Comparison of ENCODE assay signal across 8 cellular contexts in the genomic region with DNA sequence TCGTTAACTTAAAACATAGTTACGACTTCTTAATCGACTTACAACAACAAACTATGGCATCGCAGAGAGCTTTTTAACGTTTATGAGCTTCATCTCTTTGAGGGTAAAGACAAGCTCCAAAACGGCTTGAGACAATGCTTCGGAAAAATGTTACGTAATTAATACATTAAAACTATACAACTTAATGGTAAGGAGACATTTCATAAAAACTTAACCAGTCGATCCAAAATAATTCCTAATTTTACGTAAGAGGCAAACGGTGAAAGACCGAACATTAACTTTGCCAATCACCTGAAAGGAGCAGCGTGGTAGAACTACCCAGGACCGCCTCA. TPM values are rescaled to one million over a fixed set of nuclear protein-coding genes. Genes with fewer than 3 reads are reported as not detected.
A peak's percentile ranks its signal among the peaks of the same experiment; 100 is the strongest.
DNase-seq lines count a peak whose midpoint lies in the region; ATAC-seq, FAIRE-seq and TF ChIP-seq lines count a peak whose summit lies in the region.

No MANE protein-coding gene starts in this region.

- H3K9ac ChIP-seq in kidney (ENCODE audit: low read length in 2 of 2): peak overlapping the region; percentile 94 to 99

- TF ChIP-seq POLR2A in suprapubic skin (IDR thresholded peaks at IDR 0.05): no peak

- peaks cover 22% of the 10 kb centered on the region for H3K36me3 Mint-ChIP-seq in activated CD4-positive, alpha-beta T cell treated with anti-CD3 and anti-CD28 coated beads, Interleukin-2, amount 10 ng/mL, durations not matched to agents 24 days and 14 days (ENCODE audit: low read depth)
- H3K36me3 Mint-ChIP-seq in activated naive CD8-positive, alpha-beta T cell treated with anti-CD3 and anti-CD28 coated beads for 36 hours: peaks cover 27% of the 10 kb centered on the region

- intact Hi-C loops in activated CD4-positive, alpha-beta T cell treated with anti-CD3 and anti-CD28 coated beads, Interleukin-2, amount 10 ng/mL, durations not matched to agents 24 days and 14 days (cut with micrococcal nuclease): loop anchor here (1.0 to 10.0 kb wide), 11 partner anchors 9 to 773 kb away; a partner anchor contains a TSS
- intact Hi-C loops in kidney (cut with DNase I): no loop called here

- peak overlapping the region; percentile 100 for H3K27ac ChIP-seq in kidney (ENCODE audit: low read depth in 2 of 2, low read length in 2 of 2)
- peak overlapping the region; percentile 99 for H3K27ac ChIP-seq in suprapubic skin

- H3K4me3 Mint-ChIP-seq in activated CD4-positive, alpha-beta T cell treated with anti-CD3 and anti-CD28 coated beads, Interleukin-2, amount 10 ng/mL, durations not matched to agents 24 days and 14 days: peak overlapping the region; percentile 89
- peak overlapping the region; percentile 88 for H3K4me3 Mint-ChIP-seq in activated naive CD8-positive, alpha-beta T cell treated with anti-CD3 and anti-CD28 coated beads for 36 hours

- H3K4me3 ChIP-seq in kidney (ENCODE audit: low read length in 2 of 2) (peak overlapping the region; percentile 88 to 99), suprapubic skin (peak overlapping the region; percentile 95)

- H3K27me3 ChIP-seq in suprapubic skin: no peaks in the 10 kb centered on the region

- H3K36me3 ChIP-seq in kidney (ENCODE audit: control insufficient read depth in 1 of 2, insufficient read depth in 2 of 2, low read length in 2 of 2): no peaks in the 10 kb centered on the region
- H3K36me3 ChIP-seq in suprapubic skin: no peaks in the 10 kb centered on the region

- no peaks in the 10 kb centered on the region for H3K9me3 Mint-ChIP-seq in activated CD4-positive, alpha-beta T cell treated with anti-CD3 and anti-CD28 coated beads, Interleukin-2, amount 10 ng/mL, durations not matched to agents 24 days and 14 days
- no peaks in the 10 kb centered on the region for H3K9me3 Mint-ChIP-seq in activated naive CD8-positive, alpha-beta T cell treated with anti-CD3 and anti-CD28 coated beads for 36 hours

- TF ChIP-seq EP300 in suprapubic skin (IDR thresholded peaks at IDR 0.05): no peak

- H3K9me3 ChIP-seq in kidney (ENCODE audit: control insufficient read depth in 1 of 2, low read length in 2 of 2) (no peaks in the 10 kb centered on the region), suprapubic skin (no peaks in the 10 kb centered on the region)

- H3K4me1 Mint-ChIP-seq in activated CD4-positive, alpha-beta T cell treated with anti-CD3 and anti-CD28 coated beads, Interleukin-2, amount 10 ng/mL, durations not matched to agents 24 days and 14 days: peaks cover 62% of the 10 kb centered on the region
- peaks cover 68% of the 10 kb centered on the region for H3K4me1 Mint-ChIP-seq in activated naive CD8-positive, alpha-beta T cell treated with anti-CD3 and anti-CD28 coated beads for 36 hours

- FAIRE-seq in kidney (lab: Jason Lieb, UNC): peak; percentile 73

- no peaks in the 10 kb centered on the region for H3K27me3 Mint-ChIP-seq in activated CD4-positive, alpha-beta T cell treated with anti-CD3 and anti-CD28 coated beads, Interleukin-2, amount 10 ng/mL, durations not matched to agents 24 days and 14 days
- peaks cover 4% of the 10 kb centered on the region for H3K27me3 Mint-ChIP-seq in activated naive CD8-positive, alpha-beta T cell treated with anti-CD3 and anti-CD28 coated beads for 36 hours

- DNase-seq in activated CD4-positive, alpha-beta T cell treated with anti-CD3 and anti-CD28 coated beads, Interleukin-2, amount 10 ng/mL, durations not matched to agents 24 days and 14 days: no peak
- DNase-seq in activated CD4-positive, alpha-beta T cell treated with anti-CD3 and anti-CD28 coated beads, Interleukin-2, amount 50 U/mL, for 4 hours: no peak
- no peak for DNase-seq in activated naive CD8-positive, alpha-beta T cell treated with anti-CD3 and anti-CD28 coated beads for 36 hours
- DNase-seq in kidney (no peak), suprapubic skin (ENCODE audit: low spot score in 2 of 2) (no peak)
- no peak for DNase-seq in stimulated activated naive CD4-positive, alpha-beta T cell treated with Interleukin-2 at 50 U/mL for 16 hours (lab: John Stamatoyannopoulos, UW)

- peaks cover 7 to 21% of the 10 kb centered on the region in 2 donors for H3K4me1 ChIP-seq in kidney (ENCODE audit: control insufficient read depth in 1 of 2, insufficient read depth in 1 of 2, low read depth in 1 of 2, low read length in 2 of 2)
- H3K4me1 ChIP-seq in suprapubic skin: peaks cover 73% of the 10 kb centered on the region

- under 1% methylated on average over 14 of the region's 14 CpGs for WGBS in suprapubic skin

- TF ChIP-seq CTCF in kidney (IDR thresholded peaks at IDR 0.05; ENCODE audit: borderline replicate concordance, extremely low read depth, insufficient read depth): no peak
- TF ChIP-seq CTCF in suprapubic skin (IDR thresholded peaks at IDR 0.05): no peak

- no peak for ATAC-seq in HG03469 (IDR thresholded peaks at IDR 0.05; ENCODE audit: unreplicated experiment)
- ATAC-seq in GM21737 (IDR thresholded peaks at IDR 0.05; ENCODE audit: unreplicated experiment): no peak

- peak overlapping the region; percentile 99 for H3K27ac Mint-ChIP-seq in activated CD4-positive, alpha-beta T cell treated with anti-CD3 and anti-CD28 coated beads, Interleukin-2, amount 10 ng/mL, durations not matched to agents 24 days and 14 days
- peak overlapping the region; percentile 100 for H3K27ac Mint-ChIP-seq in activated naive CD8-positive, alpha-beta T cell treated with anti-CD3 and anti-CD28 coated beads for 36 hours

RNA-seq across cellular contexts. Expression of a gene that starts 1.1 kb away (rescaled TPM):
- 152 and 153 TPM in 2 replicates for total RNA-seq in activated CD4-positive, alpha-beta T cell treated with anti-CD3 and anti-CD28 coated beads, Interleukin-2, amount 10 ng/mL, durations not matched to agents 24 days and 14 days
- total RNA-seq in activated naive CD8-positive, alpha-beta T cell treated with anti-CD3 and anti-CD28 coated beads for 36 hours: 100 to 1,000 TPM; 199 to 200 TPM
- total RNA-seq in kidney (101 TPM), suprapubic skin (100 to 1,000 TPM in 3 of 4 donors, 10 to 100 TPM in 1; 87.3 to 184 (median 128) TPM)
- polyA plus RNA-seq in kidney (ENCODE audit: insufficient read depth, low read depth, low replicate concordance): 45.4 TPM

RNA-seq across cellular contexts. Expression of a gene that starts 1.9 kb away (rescaled TPM):
- 38.1 and 38.5 TPM in 2 replicates for total RNA-seq in activated CD4-positive, alpha-beta T cell treated with anti-CD3 and anti-CD28 coated beads, Interleukin-2, amount 10 ng/mL, durations not matched to agents 24 days and 14 days
- 10 to 100 TPM; 50.1 to 57.1 TPM for total RNA-seq in activated naive CD8-positive, alpha-beta T cell treated with anti-CD3 and anti-CD28 coated beads for 36 hours
- total RNA-seq in kidney: 172 TPM
- polyA plus RNA-seq in kidney (ENCODE audit: insufficient read depth, low read depth, low replicate concordance): 87.1 TPM
- 10 to 100 TPM; 43.5 to 63.5 (median 58.7) TPM for total RNA-seq in suprapubic skin

RNA-seq across cellular contexts. Expression of a gene that starts 48.5 kb away (rescaled TPM):
- 12.9 and 14.2 TPM in 2 replicates for total RNA-seq in activated CD4-positive, alpha-beta T cell treated with anti-CD3 and anti-CD28 coated beads, Interleukin-2, amount 10 ng/mL, durations not matched to agents 24 days and 14 days
- total RNA-seq in activated naive CD8-positive, alpha-beta T cell treated with anti-CD3 and anti-CD28 coated beads for 36 hours: 10 to 100 TPM; 13.5 to 13.6 TPM
- 21.3 TPM for total RNA-seq in kidney
- 6.5 TPM for polyA plus RNA-seq in kidney (ENCODE audit: insufficient read depth, low read depth, low replicate concordance)
- total RNA-seq in suprapubic skin: 10 to 100 TPM; 20.6 to 34.6 (median 28.2) TPM
